Comparison of ENCODE assay signal across 30 cellular contexts in the genomic region with DNA sequence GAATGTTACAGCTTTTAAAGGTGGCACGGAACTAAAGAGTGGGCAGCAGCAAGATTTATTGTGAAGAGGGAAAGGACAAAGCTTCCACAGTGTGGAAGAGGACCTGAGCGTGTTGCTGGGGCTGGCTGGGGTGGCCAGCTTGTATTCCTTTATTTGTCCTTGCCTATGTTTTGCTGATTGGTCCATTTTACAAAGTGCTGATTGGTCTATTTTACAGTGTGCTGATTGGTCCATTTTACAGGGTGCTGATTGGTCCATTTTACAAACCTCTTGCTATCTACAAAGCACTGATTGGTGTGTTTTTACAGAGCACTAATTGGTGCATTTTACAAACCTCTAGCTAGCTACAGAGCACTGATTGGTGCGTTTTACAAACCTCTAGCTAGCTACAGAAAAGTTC.
"Had no signal": no experiment of that assay in that cellular context is flagged by ENCODE, and none has a peak within 500 bp of the region (broad histone marks: within the 10 kb centered on the region; RNA-seq: fewer than 3 reads in every experiment).

No MANE protein-coding gene starts in this region.

- H3K36me3 ChIP-seq: ascending aorta, breast epithelium, cardiac muscle cell, colonic mucosa, esophagus squamous epithelium, gastroesophageal sphincter had no signal

- H3K27me3 ChIP-seq: ascending aorta, breast epithelium, cardiac muscle cell, colonic mucosa, esophagus squamous epithelium, gastroesophageal sphincter had no signal

- DNase-seq: activated CD4-positive, alpha-beta memory T cell treated with anti-CD3 and anti-CD28 coated beads for 36 hours; activated CD4-positive, alpha-beta T cell treated with anti-CD3 and anti-CD28 coated beads for 36 hours; activated CD4-positive, alpha-beta T cell treated with anti-CD3 and anti-CD28 coated beads, Interleukin-2, amount 10 ng/mL, durations not matched to agents 24 days and 14 days; activated CD4-positive, CD25-positive, alpha-beta regulatory T cell; activated CD4-positive, CD25-positive, alpha-beta regulatory T cell treated with anti-CD3 and anti-CD28 coated beads, Interleukin-2, amount 50 U/mL, for 72 hours; activated CD8-positive, alpha-beta memory T cell treated with anti-CD3 and anti-CD28 coated beads, Interleukin-2, amount 10 ng/mL, durations not matched to agents 7 days and 5 days; activated CD8-positive, alpha-beta memory T cell treated with anti-CD3 and anti-CD28 coated beads, Interleukin-2, amount 50 U/mL, for 4 hours; activated CD8-positive, alpha-beta T cell treated with anti-CD3 and anti-CD28 coated beads, Interleukin-2, amount 10 ng/mL, durations not matched to agents 7 days and 5 days; activated effector memory CD4-positive, alpha-beta T cell treated with anti-CD3 and anti-CD28 coated beads, Interleukin-2, amount 50 U/mL, for 16 hours; activated naive CD4-positive, alpha-beta T cell treated with anti-CD3 and anti-CD28 coated beads, Interleukin-2, amount 10 ng/mL, durations not matched to agents 7 days and 5 days; activated naive CD8-positive, alpha-beta T cell treated with anti-CD3 and anti-CD28 coated beads, Interleukin-2, amount 10 ng/mL, durations not matched to agents 7 days and 5 days; activated T-cell treated with anti-CD3 and anti-CD28 coated beads, Interleukin-2, amount 50 U/mL, for 1 hour; activated T-cell treated with anti-CD3 and anti-CD28 coated beads, Interleukin-2, amount 50 U/mL, for 48 hours; central memory CD4-positive, alpha-beta T cell; cerebellar nuclear complex; colonic mucosa; effector CD8-positive, alpha-beta T cell; esophagus squamous epithelium; foreskin melanocyte; T-helper 1 cell; T-helper 17 cell; T1000 had no signal

- ATAC-seq: activated CD4-positive, alpha-beta T cell treated with anti-CD3 and anti-CD28 coated beads for 36 hours; activated CD8-positive, alpha-beta memory T cell treated with anti-CD3 and anti-CD28 coated beads, Interleukin-2, amount 10 ng/mL, durations not matched to agents 7 days and 5 days; activated CD8-positive, alpha-beta T cell treated with anti-CD3 and anti-CD28 coated beads, Interleukin-2, amount 10 ng/mL, durations not matched to agents 7 days and 5 days; activated naive CD4-positive, alpha-beta T cell treated with anti-CD3 and anti-CD28 coated beads, Interleukin-2, amount 50 U/mL, for 72 hours; gastroesophageal sphincter; T-helper 17 cell had no signal

- H3K4me3 ChIP-seq: ascending aorta, breast epithelium, cardiac muscle cell, colonic mucosa, esophagus squamous epithelium, gastroesophageal sphincter had no signal

- H3K9me3 ChIP-seq: ascending aorta, breast epithelium, colonic mucosa, esophagus squamous epithelium, gastroesophageal sphincter had no signal

- FAIRE-seq: endometrium, endothelial cell of umbilical vein had no signal

- H3K4me1 ChIP-seq: ascending aorta, breast epithelium, colonic mucosa, esophagus squamous epithelium, gastroesophageal sphincter had no signal

- H3K27ac ChIP-seq: ascending aorta, breast epithelium, cardiac muscle cell, colonic mucosa, epithelial cell of prostate, esophagus squamous epithelium, gastroesophageal sphincter had no signal
